11 cellular contexts compared by ENCODE assay signal in genomic region chrX:101260435-101260834, GRCh38. TPM values are rescaled to one million over a fixed set of nuclear protein-coding genes. Genes with fewer than 3 reads are reported as not detected.
DNase-seq lines count a peak whose midpoint lies in the region; ATAC-seq and TF ChIP-seq lines count a peak whose summit lies in the region.
"Had no signal": no experiment of that assay in that cellular context is flagged by ENCODE, and none has a peak within 500 bp of the region (broad histone marks: within the 10 kb centered on the region; RNA-seq: fewer than 3 reads in every experiment).

No MANE protein-coding gene starts in this region.

- POLR2A ChIA-PET in AG04450 (lab: Yijun Ruan, JAX) = no interaction called here

- DNase-seq in AG04450 (ENCODE audit: low read depth, low spot score) = no peak
- peak; percentile 18 for DNase-seq in GM13976 (ENCODE audit: low spot score)
- peak; percentile 68 for DNase-seq in SK-MEL-5 (ENCODE audit: low read depth, low spot score)
- DNase-seq in fibroblast of the aortic adventitia (ENCODE audit: low read depth) = peak; percentile 9
- no peak for DNase-seq in globus pallidus (ENCODE audit: low spot score)
- DNase-seq in substantia nigra (lab: John Stamatoyannopoulos, UW) = no peak
- DNase-seq: left ventricle myocardium inferior, right cardiac atrium had no signal

- H3K27me3 ChIP-seq in AG04450 (ENCODE audit: control insufficient read depth, insufficient read depth, low read length) = no peaks in the 10 kb centered on the region

- H3K4me3 ChIP-seq in AG04450 (ENCODE audit: low read depth, low read length) (no peak overlapping the region), fibroblast of the aortic adventitia (ENCODE audit: low read depth, low read length) (no peak overlapping the region)
- H3K4me3 ChIP-seq: left ventricle myocardium inferior had no signal

- H3K9me3 ChIP-seq in AG04450 (ENCODE audit: control insufficient read depth, insufficient read depth, low read length) = no peaks in the 10 kb centered on the region
- H3K9me3 ChIP-seq: left ventricle myocardium inferior had no signal

- in situ Hi-C loops in GM13976 (cut with MboI; ENCODE audit: low sequenced_read_pairs, unreplicated experiment) (no loop called here), SK-MEL-5 (cut with HindIII; ENCODE audit: low pct_unique_long_range_greater_than_20kb, low sequenced_read_pairs) (no loop called here)

- ATAC-seq in HG02981 (IDR thresholded peaks at IDR 0.05; ENCODE audit: unreplicated experiment) (no peak), HG02763 (IDR thresholded peaks at IDR 0.05; ENCODE audit: unreplicated experiment) (no peak)
- ATAC-seq: right cardiac atrium had no signal

- H3K27ac ChIP-seq in AG04450 (ENCODE audit: low read depth, low read length) = no peak overlapping the region
- no peak overlapping the region for H3K27ac ChIP-seq in substantia nigra (ENCODE audit: low read depth, low read length, poor library complexity, severe bottlenecking)
- H3K27ac ChIP-seq: KMS-11, left ventricle myocardium inferior had no signal

- CTCF ChIA-PET in AG04450 (lab: Charles Lee) = interaction anchor here (0.6 kb wide), 2 partner anchors 10 to 215 kb away, joined by 3 to 5 read pairs; no protein-coding TSS in a partner anchor

- TF ChIP-seq CTCF in AG04450 (IDR thresholded peaks at IDR 0.05; ENCODE audit: low read depth, low read length) (peak; percentile 25; the same call in 1 of the 2 replicates), GM13976 (IDR thresholded peaks at IDR 0.05; ENCODE audit: borderline replicate concordance, control extremely low read depth, extremely low read depth, insufficient read depth, missing control alignments) (peak; percentile 7), fibroblast of the aortic adventitia (IDR thresholded peaks at IDR 0.05; ENCODE audit: insufficient read depth, low read length) (peak; percentile 28)

RNA-seq across cellular contexts. Expression of gene TAF7L, which starts 30.7 kb away (rescaled TPM):
- 1.5 and 1.6 TPM in 2 replicates for polyA plus RNA-seq in AG04450 (2011; rRNA removed)
- polyA minus RNA-seq in AG04450 (2011; rRNA and poly(A)+ RNA removed) = 0.23 and 0.30 TPM in 2 replicates
- 1.1 and 3.0 TPM in 2 replicates for total RNA-seq in SK-MEL-5 (2014; rRNA removed; shearing (Covaris generic))
- 0.75 and 1.3 TPM in 2 replicates for polyA plus RNA-seq in SK-MEL-5 (2015; cell fraction: cytosol; rRNA removed)
- 3.3 and 4.0 TPM in 2 replicates for polyA plus RNA-seq in SK-MEL-5 (2015; cell fraction: nucleus; rRNA removed)
- total RNA-seq in fibroblast of the aortic adventitia (ENCODE audit: low replicate concordance) = 0.63 and 0.98 TPM in 2 replicates
- total RNA-seq: right cardiac atrium had no signal
- polyA plus RNA-seq: right cardiac atrium had no signal

RNA-seq across cellular contexts. Expression of gene DRP2, which starts 40.8 kb away (rescaled TPM):
- 4.3 and 5.5 TPM in 2 replicates for polyA plus RNA-seq in AG04450 (2011; rRNA removed)
- polyA minus RNA-seq in AG04450 (2011; rRNA and poly(A)+ RNA removed) = 9.4 and 10.0 TPM in 2 replicates
- 0.08 TPM in 2 replicates for total RNA-seq in SK-MEL-5 (2014; rRNA removed; shearing (Covaris generic))
- 0.02 and 0.67 TPM in 2 replicates for polyA plus RNA-seq in SK-MEL-5 (2015; cell fraction: cytosol; rRNA removed)
- 0.79 and 1.5 TPM in 2 replicates for polyA plus RNA-seq in SK-MEL-5 (2015; cell fraction: nucleus; rRNA removed)
- 0.41 and 1.8 TPM in 2 replicates for total RNA-seq in fibroblast of the aortic adventitia (ENCODE audit: low replicate concordance)

Comparison
In these comparisons a context has a peak if more than half of its experiments do, and no peak if none do; other contexts are left out.
1. DNase-seq: peak in GM13976 (single experiment), SK-MEL-5 (single experiment) and fibroblast of the aortic adventitia (single experiment); none in AG04450 (single experiment), globus pallidus (single experiment) and substantia nigra (0 of 49).
2. Peak in every context shown above with its lines, with median percentiles within 50 percentile points of each other: CTCF ChIP-seq.